In the genomic region with DNA sequence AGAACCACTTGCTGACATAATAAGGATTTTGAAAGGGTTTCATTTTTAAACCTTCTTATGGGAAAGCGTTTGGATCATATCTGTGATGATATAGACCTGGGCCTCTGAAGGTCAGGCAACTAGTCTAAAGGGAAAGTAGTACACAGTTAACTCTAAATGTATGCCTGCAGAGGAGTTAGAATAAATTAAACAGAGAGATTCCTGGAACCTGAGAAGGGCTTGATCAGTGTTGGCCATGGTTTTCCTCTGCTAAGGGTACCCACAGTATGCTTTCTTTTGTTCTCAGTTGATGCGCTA, we compare ENCODE assay signal across 9 cellular contexts. TPM values are rescaled to one million over a fixed set of nuclear protein-coding genes. Genes with fewer than 3 reads are reported as not detected.
A peak's percentile ranks its signal among the peaks of the same experiment; 100 is the strongest.
DNase-seq lines count a peak whose midpoint lies in the region; TF ChIP-seq lines count a peak whose summit lies in the region.
"Had no signal": no experiment of that assay in that cellular context is flagged by ENCODE, and none has a peak within 500 bp of the region (broad histone marks: within the 10 kb centered on the region; RNA-seq: fewer than 3 reads in every experiment).

No MANE protein-coding gene starts in this region.

- TF ChIP-seq EP300 in tibial nerve (IDR thresholded peaks at IDR 0.05), result no peak

- H3K4me3 ChIP-seq in WI38 (ENCODE audit: low read depth, low read length) (peak overlapping the region; percentile 49), fibroblast of mammary gland (ENCODE audit: control insufficient read depth, low read depth, low read length) (peak overlapping the region; percentile 41), muscle layer of duodenum (ENCODE audit: low read depth in 1 of 2, low read length in 2 of 2) (peak overlapping the region in 1 of 2 donors; percentile 28), tibial nerve (peak overlapping the region in 1 of 4 donors; percentile 22)

- H3K9me3 ChIP-seq in muscle layer of duodenum (ENCODE audit: control insufficient read depth in 1 of 2, low read length in 2 of 2) (no peaks in the 10 kb centered on the region), tibial nerve (no peaks in the 10 kb centered on the region)

- DNase-seq in fibroblast of mammary gland (ENCODE audit: low read depth) (no peak), tibial nerve (ENCODE audit: low spot score in 2 of 2) (no peak), iPS-NIHi7 (ENCODE audit: extremely low spot score) (no peak), SK-N-DZ (ENCODE audit: low spot score) (no peak), NCI-H526 (lab: John Stamatoyannopoulos, UW) (no peak)
- DNase-seq: activated T-cell treated with anti-CD3 and anti-CD28 coated beads, Interleukin-2, amount 50 U/mL, for 24 hours; central memory CD4-positive, alpha-beta T cell had no signal

- H3K27me3 ChIP-seq in muscle layer of duodenum (ENCODE audit: low read depth, low read length), result no peaks in the 10 kb centered on the region
- H3K27me3 ChIP-seq in tibial nerve, result no peaks in the 10 kb centered on the region

- H3K27ac ChIP-seq in muscle layer of duodenum (ENCODE audit: low read length), result peak overlapping the region; percentile 52
- H3K27ac ChIP-seq in tibial nerve, result peak overlapping the region in 3 of 4 donors; percentile 11 to 82 (median 74)

- TF ChIP-seq CTCF in WI38 (IDR thresholded peaks at IDR 0.05; ENCODE audit: low read depth, low read length) (no peak), fibroblast of mammary gland (conservative IDR thresholded peaks at IDR 0.05; ENCODE audit: control insufficient read depth, insufficient read depth, low read depth, low read length) (no peak), tibial nerve (IDR thresholded peaks at IDR 0.05) (no peak)

- 76 to 77% methylated on average over 2 of the region's 2 CpGs for WGBS in tibial nerve, 2 donors

- H3K4me1 ChIP-seq in muscle layer of duodenum (ENCODE audit: control insufficient read depth in 1 of 2, insufficient read depth in 2 of 2, low read length in 2 of 2), result peaks cover 0 to 23% of the 10 kb centered on the region in 2 donors
- H3K4me1 ChIP-seq in tibial nerve, result peaks cover 0 to 36% (median 11%) of the 10 kb centered on the region in 4 donors

- TF ChIP-seq POLR2A in tibial nerve (IDR thresholded peaks at IDR 0.05), result no peak

- H3K36me3 ChIP-seq in muscle layer of duodenum (ENCODE audit: control insufficient read depth in 1 of 2, insufficient read depth in 2 of 2, low read length in 2 of 2), result peaks cover 11 to 21% of the 10 kb centered on the region in 2 donors
- peaks cover 0 to 34% (median 0%) of the 10 kb centered on the region in 3 donors for H3K36me3 ChIP-seq in tibial nerve

RNA-seq across cellular contexts. Expression of a gene that starts 14.4 kb away (rescaled TPM):
- 10 to 100 TPM in 1 of 4 donors, 1 to 10 TPM in 3; 6.3 to 21.0 (median 7.7) TPM for total RNA-seq in tibial nerve
- polyA plus RNA-seq in SK-N-DZ (2014; cell fraction: cytosol; rRNA removed), result 5.3 and 6.1 TPM in 2 replicates
- 3.5 and 4.7 TPM in 2 replicates for polyA plus RNA-seq in SK-N-DZ (2014; cell fraction: nucleus; rRNA removed)

RNA-seq across cellular contexts. Expression of a gene that starts 40.6 kb away (rescaled TPM):
- 10 to 100 TPM; 21.6 to 34.9 (median 29.8) TPM for total RNA-seq in tibial nerve
- 3.3 and 4.0 TPM in 2 replicates for polyA plus RNA-seq in SK-N-DZ (2014; cell fraction: cytosol; rRNA removed)
- 1.8 and 10.5 TPM in 2 replicates for polyA plus RNA-seq in SK-N-DZ (2014; cell fraction: nucleus; rRNA removed)
